In genomic region chr15:85616549-85616948, GRCh38 we compare ENCODE assay signal across 11 cellular contexts.
DNase-seq lines count a peak whose midpoint lies in the region; ATAC-seq, FAIRE-seq and TF ChIP-seq lines count a peak whose summit lies in the region.
"Had no signal": no experiment of that assay in that cellular context is flagged by ENCODE, and none has a peak within 500 bp of the region (broad histone marks: within the 10 kb centered on the region; RNA-seq: fewer than 3 reads in every experiment).

No MANE protein-coding gene starts in this region.

- H3K4me2 ChIP-seq in A549 (no peak overlapping the region; the same call in 2 of the 3 replicates), Loucy (ENCODE audit: low read depth, low read length, poor library complexity, severe bottlenecking) (no peak overlapping the region), fibroblast of lung (ENCODE audit: extremely low read depth, insufficient read depth, low read length) (peak overlapping the region; percentile 48), osteoblast (ENCODE audit: insufficient read depth, low read length) (no peak overlapping the region)
- H3K4me2 ChIP-seq: KMS-11 had no signal

- ATAC-seq in A549: no peak

- H3K4me1 ChIP-seq in A549: peaks cover 67% of the 10 kb centered on the region
- H3K4me1 ChIP-seq in Loucy (ENCODE audit: insufficient read depth, low read length, poor library complexity, severe bottlenecking): peaks cover 47% of the 10 kb centered on the region
- peaks cover 23% of the 10 kb centered on the region for H3K4me1 ChIP-seq in fibroblast of lung (ENCODE audit: control insufficient read depth, extremely low read depth, insufficient read depth, low read length)
- peaks cover 60% of the 10 kb centered on the region for H3K4me1 ChIP-seq in osteoblast (ENCODE audit: insufficient read depth, low read length)

- peaks cover 3% of the 10 kb centered on the region; the same call in 1 of the 2 replicates for H3F3A ChIP-seq in Loucy (ENCODE audit: low read depth)

- no peaks in the 10 kb centered on the region for H3K9me3 Mint-ChIP-seq in activated naive CD4-positive, alpha-beta T cell treated with anti-CD3 and anti-CD28 coated beads, Interleukin-2, amount 10 ng/mL, durations not matched to agents 7 days and 5 days
- H3K9me3 Mint-ChIP-seq: activated naive CD8-positive, alpha-beta T cell treated with anti-CD3 and anti-CD28 coated beads, Interleukin-2, amount 50 U/mL, for 24 hours; effector memory CD8-positive, alpha-beta T cell had no signal

- no peak for TF ChIP-seq CTCF in A549 (IDR thresholded peaks at IDR 0.05)
- no peak for TF ChIP-seq CTCF in Loucy (conservative IDR thresholded peaks at IDR 0.05; ENCODE audit: low read length)
- TF ChIP-seq CTCF in fibroblast of lung (conservative IDR thresholded peaks at IDR 0.05 in 1 of 2, IDR thresholded peaks at IDR 0.05 in 1 of 2; ENCODE audit: low read depth in 1 of 2, low read length in 2 of 2): no peak
- TF ChIP-seq CTCF in osteoblast (IDR thresholded peaks at IDR 0.05; ENCODE audit: extremely low read depth, low read depth, low read length): no peak

- H3K9me3 ChIP-seq in A549 (no peaks in the 10 kb centered on the region), Loucy (ENCODE audit: insufficient read depth, low read depth, low read length) (no peaks in the 10 kb centered on the region), fibroblast of lung (ENCODE audit: control insufficient read depth, insufficient read depth, low read depth, low read length) (no peaks in the 10 kb centered on the region), osteoblast (ENCODE audit: low read depth, low read length) (no peaks in the 10 kb centered on the region)

- no peak for TF ChIP-seq POLR2A in A549 (IDR thresholded peaks at IDR 0.05; ENCODE audit: low read length)

- H3K4me3 ChIP-seq in A549 (no peak overlapping the region), Loucy (ENCODE audit: low read length, poor library complexity, severe bottlenecking) (no peak overlapping the region), fibroblast of lung (replicated peaks in 1 of 4; ENCODE audit: control extremely low read depth in 1 of 4, insufficient read depth in 1 of 4, low read depth in 3 of 4, low read length in 4 of 4) (no peak overlapping the region), osteoblast (ENCODE audit: insufficient read depth, low read length) (no peak overlapping the region)

- no peak for TF ChIP-seq EP300 in A549 (IDR thresholded peaks at IDR 0.05)

- no peak overlapping the region for H3K4me3 Mint-ChIP-seq in activated naive CD4-positive, alpha-beta T cell treated with anti-CD3 and anti-CD28 coated beads, Interleukin-2, amount 10 ng/mL, durations not matched to agents 7 days and 5 days
- H3K4me3 Mint-ChIP-seq: activated naive CD8-positive, alpha-beta T cell treated with anti-CD3 and anti-CD28 coated beads, Interleukin-2, amount 50 U/mL, for 24 hours; effector memory CD8-positive, alpha-beta T cell had no signal

- H2AFZ ChIP-seq in Loucy (ENCODE audit: low read length): no peak overlapping the region
- H2AFZ ChIP-seq in fibroblast of lung (ENCODE audit: low read length): no peak overlapping the region
- H2AFZ ChIP-seq in osteoblast (ENCODE audit: low read length): no peak overlapping the region

- TF ChIP-seq RAD21 in A549 (conservative IDR thresholded peaks at IDR 0.05 in 1 of 2, IDR thresholded peaks at IDR 0.05 in 1 of 2): no peak

- H3K36me3 Mint-ChIP-seq in activated naive CD4-positive, alpha-beta T cell treated with anti-CD3 and anti-CD28 coated beads, Interleukin-2, amount 10 ng/mL, durations not matched to agents 7 days and 5 days: peaks cover 2% of the 10 kb centered on the region

- no peaks in the 10 kb centered on the region for H3K27me3 Mint-ChIP-seq in activated naive CD4-positive, alpha-beta T cell treated with anti-CD3 and anti-CD28 coated beads, Interleukin-2, amount 10 ng/mL, durations not matched to agents 7 days and 5 days
- H3K27me3 Mint-ChIP-seq: activated naive CD8-positive, alpha-beta T cell treated with anti-CD3 and anti-CD28 coated beads, Interleukin-2, amount 50 U/mL, for 24 hours; effector memory CD8-positive, alpha-beta T cell had no signal

- DNase-seq in A549 (ENCODE audit: low read depth in 1 of 2, low spot score in 1 of 2) (no peak), fibroblast of lung (ENCODE audit: low read depth in 2 of 2) (peak in 1 of 2 donors; percentile 78), osteoblast (ENCODE audit: insufficient read length, low spot score, missing footprints) (no peak), NCI-H1105 treated with DMSO at 0.1 percent for 48 hours (lab: John Stamatoyannopoulos, UW) (no peak), NCI-H345 (lab: John Stamatoyannopoulos, UW) (no peak), cerebellar cortex (ENCODE audit: low spot score) (no peak)
- no peak for DNase-seq in activated naive CD4-positive, alpha-beta T cell treated with anti-CD3 and anti-CD28 coated beads, Interleukin-2, amount 10 ng/mL, durations not matched to agents 7 days and 5 days
- DNase-seq: activated naive CD8-positive, alpha-beta T cell treated with anti-CD3 and anti-CD28 coated beads, Interleukin-2, amount 50 U/mL, for 24 hours had no signal

- H3K79me2 ChIP-seq in Loucy (ENCODE audit: insufficient read depth, low read length) (peaks cover 58% of the 10 kb centered on the region), fibroblast of lung (ENCODE audit: control insufficient read depth, insufficient read depth, low read length) (peaks cover 18% of the 10 kb centered on the region), osteoblast (ENCODE audit: insufficient read depth, low read length) (peaks cover 20% of the 10 kb centered on the region)

- H3K27ac Mint-ChIP-seq in activated naive CD4-positive, alpha-beta T cell treated with anti-CD3 and anti-CD28 coated beads, Interleukin-2, amount 10 ng/mL, durations not matched to agents 7 days and 5 days: no peak overlapping the region
- H3K27ac Mint-ChIP-seq: activated naive CD8-positive, alpha-beta T cell treated with anti-CD3 and anti-CD28 coated beads, Interleukin-2, amount 50 U/mL, for 24 hours; effector memory CD8-positive, alpha-beta T cell had no signal

- H3K4me1 Mint-ChIP-seq in activated naive CD4-positive, alpha-beta T cell treated with anti-CD3 and anti-CD28 coated beads, Interleukin-2, amount 10 ng/mL, durations not matched to agents 7 days and 5 days: peaks cover 9% of the 10 kb centered on the region

- no peak for FAIRE-seq in A549 (lab: Jason Lieb, UNC)

- H3K36me3 ChIP-seq in Loucy (ENCODE audit: insufficient read depth, low read length): no peaks in the 10 kb centered on the region
- no peaks in the 10 kb centered on the region for H3K36me3 ChIP-seq in fibroblast of lung (ENCODE audit: control insufficient read depth, insufficient read depth, low read length)
- no peaks in the 10 kb centered on the region for H3K36me3 ChIP-seq in osteoblast (ENCODE audit: insufficient read depth, low read length)

- POLR2A ChIA-PET in A549 (lab: Yijun Ruan, JAX): no interaction called here

- no peaks in the 10 kb centered on the region for H4K20me1 ChIP-seq in Loucy (ENCODE audit: insufficient read depth, low read length, poor library complexity, severe bottlenecking)
- no peaks in the 10 kb centered on the region for H4K20me1 ChIP-seq in fibroblast of lung (ENCODE audit: control insufficient read depth, extremely low read depth, insufficient read depth, low read length)
- no peaks in the 10 kb centered on the region for H4K20me1 ChIP-seq in osteoblast (ENCODE audit: insufficient read depth, low read length)

- CTCF ChIA-PET in A549 (lab: Yijun Ruan, JAX): interaction anchor here (0.8 to 1.7 kb wide), 8 partner anchors 8 to 111 kb away, joined by 3 to 7 read pairs (median 3); no protein-coding TSS in a partner anchor
- CTCF ChIA-PET in activated naive CD4-positive, alpha-beta T cell treated with anti-CD3 and anti-CD28 coated beads, Interleukin-2, amount 10 ng/mL, durations not matched to agents 7 days and 5 days (lab: Charles Lee): interaction anchor here (0.7 to 2.0 kb wide), 4 partner anchors 30 to 214 kb away, joined by 3 to 8 read pairs (median 4); no protein-coding TSS in a partner anchor

- H3K27ac ChIP-seq in A549 (peak overlapping the region; percentile 0 to 68; a peak in 4 of 6 replicates), fibroblast of lung (ENCODE audit: insufficient read depth, low read length) (peak overlapping the region; percentile 83), osteoblast (ENCODE audit: low read depth, low read length) (peak overlapping the region; percentile 56)
- H3K27ac ChIP-seq: KMS-11 had no signal

- no peaks in the 10 kb centered on the region for H3K27me3 ChIP-seq in Loucy (ENCODE audit: insufficient read depth, low read length, poor library complexity, severe bottlenecking)
- no peaks in the 10 kb centered on the region for H3K27me3 ChIP-seq in fibroblast of lung (ENCODE audit: control insufficient read depth, insufficient read depth, low read length)
- H3K27me3 ChIP-seq in osteoblast (ENCODE audit: insufficient read depth, low read length): no peaks in the 10 kb centered on the region

- H3K9ac ChIP-seq in Loucy (ENCODE audit: low read depth, low read length, poor library complexity, severe bottlenecking): peak overlapping the region; percentile 37
- no peak overlapping the region for H3K9ac ChIP-seq in fibroblast of lung (ENCODE audit: insufficient read depth, low read length)
- H3K9ac ChIP-seq: KMS-11 had no signal

- H3K9me2 ChIP-seq in Loucy (replicated peaks; ENCODE audit: low read depth, low read length): no peaks in the 10 kb centered on the region

TF ChIP-seq in A549, 52 proteins besides CTCF, POLR2A, EP300 and RAD21:
- TF ChIP-seq KDM1A (IDR thresholded peaks at IDR 0.05; ENCODE audit: low read depth) (no peak), ATOH8 (CRISPR knock-in tag; IDR thresholded peaks at IDR 0.05; ENCODE audit: low read depth) (no peak), MAFK (IDR thresholded peaks at IDR 0.05; ENCODE audit: partially characterized antibody) (no peak)
